Comparison of ENCODE assay signal across 8 cellular contexts in the genomic region with DNA sequence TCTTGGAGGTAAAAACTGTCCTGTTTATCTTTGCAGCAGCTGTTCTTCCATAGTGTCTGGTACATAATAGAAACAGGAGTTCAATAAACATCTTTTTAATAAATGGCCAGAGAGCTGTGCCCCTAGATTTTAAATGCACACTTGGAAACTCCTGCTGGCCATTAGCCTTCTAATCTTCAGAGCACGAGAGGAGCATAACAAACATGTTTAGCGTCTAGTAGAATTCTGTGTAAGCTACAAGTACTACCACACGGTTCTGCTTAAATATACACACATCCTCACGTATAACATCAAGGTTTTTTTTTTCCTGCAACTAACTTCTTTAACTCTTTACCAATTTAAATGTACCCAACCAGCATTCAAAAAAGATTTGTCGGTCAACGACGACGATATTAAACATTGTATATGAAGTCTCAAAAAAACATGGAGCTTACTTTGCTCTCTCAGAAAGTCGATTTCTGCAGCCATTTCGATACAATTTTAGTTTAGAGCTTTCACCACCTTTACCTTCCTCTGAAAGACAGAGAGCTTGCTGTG. TPM values are rescaled to one million over a fixed set of nuclear protein-coding genes. Genes with fewer than 3 reads are reported as not detected.
DNase-seq lines count a peak whose midpoint lies in the region; ATAC-seq and TF ChIP-seq lines count a peak whose summit lies in the region.

No MANE protein-coding gene starts in this region.

- H3K4me1 ChIP-seq in tibial nerve, result peaks cover 0 to 42% (median 7%) of the 10 kb centered on the region in 4 donors

- H3K4me3 Mint-ChIP-seq in activated CD4-positive, alpha-beta memory T cell treated with anti-CD3 and anti-CD28 coated beads for 36 hours, result no peak overlapping the region

- POLR2A ChIA-PET in activated CD4-positive, alpha-beta memory T cell treated with anti-CD3 and anti-CD28 coated beads for 36 hours (lab: Charles Lee), result interaction anchor here (0.6 to 2.3 kb wide), 3 partner anchors 267 to 392 kb away, joined by 3 to 17 read pairs (median 4); no protein-coding TSS in a partner anchor

- CTCF ChIA-PET in activated CD4-positive, alpha-beta memory T cell treated with anti-CD3 and anti-CD28 coated beads for 36 hours (lab: Charles Lee), result interaction anchor here (0.5 to 1.4 kb wide), 2 partner anchors 50 to 280 kb away, joined by 4 read pairs; no protein-coding TSS in a partner anchor

- no peak for TF ChIP-seq EP300 in tibial nerve (IDR thresholded peaks at IDR 0.05)

- in situ Hi-C loops in astrocyte of the cerebellum (cut with HindIII; ENCODE audit: low sequenced_read_pairs), result no loop called here

- DNase-seq in NCI-H510A treated with DMSO at 0.1 percent for 48 hours (lab: John Stamatoyannopoulos, UW), result peak; percentile 6
- no peak for DNase-seq in NCI-H510A (lab: John Stamatoyannopoulos, UW)
- DNase-seq in astrocyte of the cerebellum (ENCODE audit: low read depth), result no peak
- DNase-seq in kidney epithelial cell (ENCODE audit: low read depth), result no peak
- DNase-seq in tibial nerve (ENCODE audit: low spot score in 2 of 2), result no peak
- no peak for DNase-seq in SHP77 treated with DMSO at 0.1 percent for 48 hours (lab: John Stamatoyannopoulos, UW)
- no peak for DNase-seq in activated CD4-positive, alpha-beta memory T cell treated with anti-CD3 and anti-CD28 coated beads for 36 hours

- no peaks in the 10 kb centered on the region for H3K27me3 Mint-ChIP-seq in activated CD4-positive, alpha-beta memory T cell treated with anti-CD3 and anti-CD28 coated beads for 36 hours

- H3K36me3 Mint-ChIP-seq in activated CD4-positive, alpha-beta memory T cell treated with anti-CD3 and anti-CD28 coated beads for 36 hours, result no peaks in the 10 kb centered on the region

- no peak for TF ChIP-seq POLR2A in tibial nerve (IDR thresholded peaks at IDR 0.05)

- H3K36me3 ChIP-seq in kidney epithelial cell (ENCODE audit: control insufficient read depth, insufficient read depth, low read length) (no peaks in the 10 kb centered on the region), tibial nerve (no peaks in the 10 kb centered on the region)

- no peak for TF ChIP-seq CTCF in astrocyte of the cerebellum (IDR thresholded peaks at IDR 0.05; ENCODE audit: low read depth, low read length, missing control alignments)
- TF ChIP-seq CTCF in kidney epithelial cell (IDR thresholded peaks at IDR 0.05; ENCODE audit: insufficient read depth, low read length, poor library complexity, severe bottlenecking), result no peak
- peak in 1 of 5 experiments; percentile 9 for TF ChIP-seq CTCF in tibial nerve (IDR thresholded peaks at IDR 0.05)

- no peaks in the 10 kb centered on the region for H3K9me3 Mint-ChIP-seq in activated CD4-positive, alpha-beta memory T cell treated with anti-CD3 and anti-CD28 coated beads for 36 hours

- intact Hi-C loops in activated CD4-positive, alpha-beta memory T cell treated with anti-CD3 and anti-CD28 coated beads for 36 hours (cut with micrococcal nuclease), result loop anchor here (1.0 to 10.0 kb wide), 9 partner anchors 46 to 1212 kb away; a partner anchor contains a TSS

- no peak overlapping the region for H3K27ac Mint-ChIP-seq in activated CD4-positive, alpha-beta memory T cell treated with anti-CD3 and anti-CD28 coated beads for 36 hours

- no peaks in the 10 kb centered on the region for H3K27me3 ChIP-seq in kidney epithelial cell (ENCODE audit: control insufficient read depth, insufficient read depth, low read length)
- H3K27me3 ChIP-seq in tibial nerve, result no peaks in the 10 kb centered on the region

- peak overlapping the region; percentile 88 to 98 (median 94) for H3K27ac ChIP-seq in tibial nerve

- no peaks in the 10 kb centered on the region for H3K9me3 ChIP-seq in tibial nerve

- WGBS in tibial nerve, 2 donors, result 1% methylated on average over 10 of the region's 10 CpGs

- no peak for ATAC-seq in HG03097 (IDR thresholded peaks at IDR 0.05; ENCODE audit: low FRiP score, unreplicated experiment)

- peaks cover 35% of the 10 kb centered on the region for H3K4me1 Mint-ChIP-seq in activated CD4-positive, alpha-beta memory T cell treated with anti-CD3 and anti-CD28 coated beads for 36 hours (ENCODE audit: low read depth)

- H3K4me3 ChIP-seq in astrocyte of the cerebellum (ENCODE audit: low read depth, low read length) (peak overlapping the region; percentile 83), kidney epithelial cell (ENCODE audit: low read depth, low read length) (peak overlapping the region; percentile 82), tibial nerve (peak overlapping the region; percentile 53 to 78 (median 68))

RNA-seq across cellular contexts. Expression of a gene that starts 0.6 kb away (rescaled TPM):
- 6.4 and 6.5 TPM in 2 replicates for total RNA-seq in kidney epithelial cell
- 10 to 100 TPM in 3 of 4 donors, 1 to 10 TPM in 1; 9.2 to 28.8 (median 18.6) TPM for total RNA-seq in tibial nerve
- total RNA-seq in activated CD4-positive, alpha-beta memory T cell treated with anti-CD3 and anti-CD28 coated beads for 36 hours, result 10 to 100 TPM; 20.8 to 20.9 TPM

RNA-seq across cellular contexts. Expression of a gene that starts 3.2 kb away (rescaled TPM):
- 8.2 and 8.5 TPM in 2 replicates for total RNA-seq in kidney epithelial cell
- 10 to 100 TPM in 2 of 4 donors, 1 to 10 TPM in 2; 3.3 to 12.1 (median 8.1) TPM for total RNA-seq in tibial nerve
- total RNA-seq in activated CD4-positive, alpha-beta memory T cell treated with anti-CD3 and anti-CD28 coated beads for 36 hours, result 10 to 100 TPM; 17.1 to 17.6 TPM
